Comparison of ENCODE assay signal across 25 cellular contexts in the genomic region with DNA sequence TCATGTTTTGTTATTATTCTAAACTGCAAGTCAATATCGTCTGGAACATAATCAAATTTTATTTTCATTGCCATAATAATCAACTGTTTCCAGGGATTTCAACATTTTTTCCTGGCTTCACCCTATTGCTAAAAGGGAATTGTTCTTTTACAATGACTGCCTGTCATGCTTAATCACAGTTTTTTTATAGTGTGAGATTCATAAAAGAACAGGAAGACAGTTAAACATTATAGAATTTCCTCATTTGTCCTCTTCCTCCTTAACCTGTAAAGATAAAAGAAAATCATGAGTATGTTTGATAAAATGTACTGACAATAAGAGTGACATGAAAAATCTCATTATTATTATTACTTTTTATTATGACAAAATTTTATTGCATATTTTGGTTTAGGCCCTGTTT.
"Had no signal": no experiment of that assay in that cellular context is flagged by ENCODE, and none has a peak within 500 bp of the region (broad histone marks: within the 10 kb centered on the region; RNA-seq: fewer than 3 reads in every experiment).

No MANE protein-coding gene starts in this region.

- H3K27ac ChIP-seq: coronary artery, lower lobe of right lung, neutrophil, pancreas, testis, tibial artery had no signal

- FAIRE-seq: endometrium, pancreas had no signal

- H3K27ac Mint-ChIP-seq: effector memory CD8-positive, alpha-beta T cell; immature natural killer cell; natural killer cell; stimulated activated effector memory CD8-positive, alpha-beta T cell treated with anti-CD3 and anti-CD28 coated beads, Interleukin-12 subunit alpha, Interleukin-12 subunit beta, amount 100 ng/mL, for 72 hours; type B pancreatic cell had no signal

- H3K36me3 ChIP-seq: lower lobe of right lung, neutrophil, pancreas, tibial artery had no signal

- H3K4me1 ChIP-seq: lower lobe of right lung, pancreas, testis had no signal

- H3K4me3 ChIP-seq: coronary artery, lower lobe of right lung, pancreas, smooth muscle cell, testis, tibial artery had no signal

- H3K36me3 Mint-ChIP-seq: natural killer cell; stimulated activated effector memory CD8-positive, alpha-beta T cell treated with anti-CD3 and anti-CD28 coated beads, Interleukin-12 subunit alpha, Interleukin-12 subunit beta, amount 100 ng/mL, for 72 hours had no signal

- H3K9me3 ChIP-seq: lower lobe of right lung, neutrophil, pancreas, testis, tibial artery had no signal

- H3K27me3 ChIP-seq: neutrophil, pancreas, testis, tibial artery had no signal

- H3K4me2 ChIP-seq: smooth muscle cell had no signal

- DNase-seq: effector memory CD8-positive, alpha-beta T cell; foreskin melanocyte; hypothalamus; immature natural killer cell; islet precursor cell; kidney glomerular epithelial cell; left ventricle myocardium superior; lower lobe of right lung; natural killer cell; pancreas; stimulated activated CD4-positive, alpha-beta T cell treated with anti-CD3 and anti-CD28 coated beads, Interleukin-12 subunit alpha, Interleukin-12 subunit beta, amount 100 ng/mL, for 4 hours; stimulated activated CD4-positive, alpha-beta T cell treated with anti-CD3 and anti-CD28 coated beads, Interleukin-1b, Interleukin-23, amount 100 ng/mL, for 48 hours; stimulated activated CD4-positive, alpha-beta T cell treated with anti-CD3 and anti-CD28 coated beads, Interleukin-4, amount 100 ng/mL, for 24 hours; stimulated activated naive CD4-positive, alpha-beta T cell treated with Interleukin-2 at 50 U/mL for 16 hours; substantia nigra; testis; tibial artery had no signal

- H3K27me3 Mint-ChIP-seq: central memory CD8-positive, alpha-beta T cell; effector memory CD8-positive, alpha-beta T cell; type B pancreatic cell had no signal

- H3K4me3 Mint-ChIP-seq: central memory CD8-positive, alpha-beta T cell; effector memory CD8-positive, alpha-beta T cell; immature natural killer cell; natural killer cell; neural crest cell; stimulated activated effector memory CD8-positive, alpha-beta T cell treated with anti-CD3 and anti-CD28 coated beads, Interleukin-12 subunit alpha, Interleukin-12 subunit beta, amount 100 ng/mL, for 72 hours; type B pancreatic cell had no signal

- H3K4me1 Mint-ChIP-seq: central memory CD8-positive, alpha-beta T cell; immature natural killer cell; natural killer cell; stimulated activated effector memory CD8-positive, alpha-beta T cell treated with anti-CD3 and anti-CD28 coated beads, Interleukin-12 subunit alpha, Interleukin-12 subunit beta, amount 100 ng/mL, for 72 hours had no signal
